10 cellular contexts compared by ENCODE assay signal in genomic region chr7:131284702-131285419, GRCh38. TPM values are rescaled to one million over a fixed set of nuclear protein-coding genes. Genes with fewer than 3 reads are reported as not detected.
DNase-seq lines count a peak whose midpoint lies in the region; ATAC-seq and TF ChIP-seq lines count a peak whose summit lies in the region.
"Had no signal": no experiment of that assay in that cellular context is flagged by ENCODE, and none has a peak within 500 bp of the region (broad histone marks: within the 10 kb centered on the region; RNA-seq: fewer than 3 reads in every experiment).

No MANE protein-coding gene starts in this region.

- ATAC-seq in GM18511 (IDR thresholded peaks at IDR 0.05; ENCODE audit: unreplicated experiment) = no peak
- ATAC-seq in omental fat pad (ENCODE audit: low FRiP score) = no peak
- ATAC-seq in GM21360 (IDR thresholded peaks at IDR 0.05; ENCODE audit: unreplicated experiment) = no peak

- no peak for TF ChIP-seq POLR2A in sigmoid colon (IDR thresholded peaks at IDR 0.05)

- H3K27ac ChIP-seq in right atrium auricular region (peak overlapping the region; percentile 68 to 87), sigmoid colon (peak overlapping the region; percentile 60 to 75 (median 61))

- H3K27me3 ChIP-seq in right atrium auricular region (no peaks in the 10 kb centered on the region), sigmoid colon (no peaks in the 10 kb centered on the region)

- TF ChIP-seq CTCF in astrocyte of the cerebellum (IDR thresholded peaks at IDR 0.05; ENCODE audit: low read depth, low read length, missing control alignments) (no peak), right atrium auricular region (IDR thresholded peaks at IDR 0.05) (no peak), sigmoid colon (IDR thresholded peaks at IDR 0.05) (no peak), omental fat pad (IDR thresholded peaks at IDR 0.05) (no peak)

- peak in 2 of 4 donors; percentile 4 to 75 for TF ChIP-seq EP300 in sigmoid colon (IDR thresholded peaks at IDR 0.05)

- 80 to 88% methylated on average over 13 of the region's 13 CpGs for WGBS in sigmoid colon, 2 donors

- H3K4me3 ChIP-seq in astrocyte of the cerebellum (ENCODE audit: low read depth, low read length) (no peak overlapping the region), right atrium auricular region (no peak overlapping the region), sigmoid colon (no peak overlapping the region)

- H3K36me3 ChIP-seq in right atrium auricular region = no peaks in the 10 kb centered on the region
- H3K36me3 ChIP-seq in sigmoid colon = no peaks in the 10 kb centered on the region

- DNase-seq in GM03348 (ENCODE audit: low spot score) = peak; percentile 18
- DNase-seq in astrocyte of the cerebellum (ENCODE audit: low read depth) = peak; percentile 34
- DNase-seq in right atrium auricular region (ENCODE audit: low spot score) = peak; percentile 84
- DNase-seq in sigmoid colon = peak; percentile 85
- no peak for DNase-seq in omental fat pad (ENCODE audit: low spot score)
- no peak for DNase-seq in activated CD4-positive, alpha-beta T cell treated with anti-CD3 and anti-CD28 coated beads, Interleukin-2, amount 50 U/mL, for 48 hours
- DNase-seq: activated gamma-delta T cell, DMS153 had no signal

- H3K4me1 ChIP-seq in right atrium auricular region (peaks cover 0 to 25% of the 10 kb centered on the region in 2 donors), sigmoid colon (peaks cover 0 to 9% (median 0%) of the 10 kb centered on the region in 4 donors)

- H3K9me3 ChIP-seq in right atrium auricular region (no peaks in the 10 kb centered on the region), sigmoid colon (no peaks in the 10 kb centered on the region)

- intact Hi-C loops in sigmoid colon (cut with DNase I) = no loop called here

- in situ Hi-C loops in astrocyte of the cerebellum (cut with HindIII; ENCODE audit: low sequenced_read_pairs) = no loop called here

RNA-seq across cellular contexts. Expression of gene MKLN1, which starts 42.8 kb away (rescaled TPM):
- total RNA-seq in right atrium auricular region (10 to 100 TPM; 27.4 to 28.5 TPM), sigmoid colon (10 to 100 TPM; 48.2 to 68.1 (median 61.0) TPM), omental fat pad (100 to 1,000 TPM in 1 of 4 donors, 10 to 100 TPM in 3; 48.9 to 108 (median 49.8) TPM)
- polyA plus RNA-seq in sigmoid colon = 10 to 100 TPM in 1 of 3 donors, 1 to 10 TPM in 2; 6.6 to 11.8 (median 9.9) TPM

Comparison
In these comparisons a context has a peak if more than half of its experiments do, and no peak if none do; other contexts are left out.
1. DNase-seq: peak in GM03348 (single experiment), astrocyte of the cerebellum (single experiment), right atrium auricular region (single experiment) and sigmoid colon (single experiment); none in omental fat pad (single experiment) and activated CD4-positive, alpha-beta T cell treated with anti-CD3 and anti-CD28 coated beads, Interleukin-2, amount 50 U/mL, for 48 hours (0 of 2).